In genomic region chr7:98249106-98249505, GRCh38 we compare ENCODE assay signal across 11 cellular contexts. TPM values are rescaled to one million over a fixed set of nuclear protein-coding genes. Genes with fewer than 3 reads are reported as not detected.
DNase-seq lines count a peak whose midpoint lies in the region; ATAC-seq and TF ChIP-seq lines count a peak whose summit lies in the region.
"Had no signal": no experiment of that assay in that cellular context is flagged by ENCODE, and none has a peak within 500 bp of the region (broad histone marks: within the 10 kb centered on the region; RNA-seq: fewer than 3 reads in every experiment).

No MANE protein-coding gene starts in this region.

- H3K9ac ChIP-seq in SK-N-SH, result no peak overlapping the region

- H3K4me2 ChIP-seq in SK-N-SH (no peak overlapping the region), osteoblast (ENCODE audit: insufficient read depth, low read length) (no peak overlapping the region)
- H3K4me2 ChIP-seq: A549 had no signal

- H3K27ac Mint-ChIP-seq in dendritic cell treated with granulocyte-macrophage colony-stimulating factor and Interleukin-4, amounts not matched to agents 40 ng/mL and 50 ng/mL, for 4 days, result peak overlapping the region; percentile 47

- POLR2A ChIA-PET in SK-N-SH (lab: Yijun Ruan, JAX), result no interaction called here

- CTCF ChIA-PET in SK-N-SH (lab: Yijun Ruan, JAX), result interaction anchor here (1.5 kb wide), 1 partner anchor 81 kb away, joined by 6 read pairs; no protein-coding TSS in a partner anchor

- H3K4me1 ChIP-seq in SK-N-SH (ENCODE audit: control insufficient read depth in 1 of 2, insufficient read depth in 2 of 2, low read depth in 1 of 2, low read length in 1 of 2) (peaks cover 15 to 19% of the 10 kb centered on the region in 2 experiments; a peak in 2 of 4 replicates), osteoblast (ENCODE audit: insufficient read depth, low read length) (peaks cover 16% of the 10 kb centered on the region)

- H3K27me3 ChIP-seq in SK-N-SH (ENCODE audit: insufficient read depth) (no peaks in the 10 kb centered on the region), osteoblast (ENCODE audit: insufficient read depth, low read length) (no peaks in the 10 kb centered on the region)

- H3K4me3 ChIP-seq in SK-N-SH (ENCODE audit: low read depth in 2 of 2, low read length in 1 of 2) (no peak overlapping the region), osteoblast (ENCODE audit: insufficient read depth, low read length) (no peak overlapping the region)
- H3K4me3 ChIP-seq: A549 had no signal

- TF ChIP-seq EP300 in SK-N-SH (IDR thresholded peaks at IDR 0.05; ENCODE audit: borderline replicate concordance in 1 of 2, low read depth in 1 of 2, low read length in 1 of 2), result no peak

- peaks cover 0 to 3% of the 10 kb centered on the region in 2 experiments for H3K36me3 ChIP-seq in SK-N-SH (replicated peaks in 1 of 2; ENCODE audit: control insufficient read depth in 1 of 2, insufficient read depth in 2 of 2, low read length in 1 of 2)
- H3K36me3 ChIP-seq in osteoblast (ENCODE audit: insufficient read depth, low read length), result peaks cover 5% of the 10 kb centered on the region

- TF ChIP-seq RAD21 in SK-N-SH (IDR thresholded peaks at IDR 0.05; ENCODE audit: low read length), result no peak

- DNase-seq in SK-N-SH (peak; percentile 18), NCI-H69 (lab: John Stamatoyannopoulos, UW) (peak; percentile 38), osteoblast (ENCODE audit: insufficient read length, low spot score, missing footprints) (peak; percentile 79), NCI-H146 (lab: John Stamatoyannopoulos, UW) (no peak), ACHN (no peak)
- DNase-seq: activated effector memory CD4-positive, alpha-beta T cell treated with anti-CD3 and anti-CD28 coated beads, Interleukin-2, amount 50 U/mL, for 16 hours; NCI-H2227 treated with DMSO at 0.1 percent for 48 hours had no signal

- no peaks in the 10 kb centered on the region for H3K9me3 Mint-ChIP-seq in dendritic cell treated with granulocyte-macrophage colony-stimulating factor and Interleukin-4, amounts not matched to agents 40 ng/mL and 50 ng/mL, for 4 days

- WGBS in SK-N-SH (ENCODE audit: low lambda C conversion rate), result 89% methylated on average over 6 of the region's 6 CpGs

- H4K20me1 ChIP-seq in SK-N-SH (ENCODE audit: insufficient read depth), result no peaks in the 10 kb centered on the region
- H4K20me1 ChIP-seq in osteoblast (ENCODE audit: insufficient read depth, low read length), result no peaks in the 10 kb centered on the region

- H3K27ac ChIP-seq in SK-N-SH (ENCODE audit: low read depth in 2 of 2, low read length in 1 of 2), result no peak overlapping the region
- no peak overlapping the region for H3K27ac ChIP-seq in osteoblast (ENCODE audit: low read depth, low read length)
- H3K27ac ChIP-seq: A549 had no signal

- H3F3A ChIP-seq in SK-N-SH (replicated peaks; ENCODE audit: insufficient read depth), result peaks cover 3% of the 10 kb centered on the region

- in situ Hi-C loops in ACHN (cut with HindIII; ENCODE audit: low pct_ligation_motif_present, low pct_unique_long_range_greater_than_20kb, low sequenced_read_pairs), result no loop called here

- H3K36me3 Mint-ChIP-seq in dendritic cell treated with granulocyte-macrophage colony-stimulating factor and Interleukin-4, amounts not matched to agents 40 ng/mL and 50 ng/mL, for 4 days (ENCODE audit: low read depth), result peaks cover 42% of the 10 kb centered on the region

- TF ChIP-seq CTCF in SK-N-SH (IDR thresholded peaks at IDR 0.05), result no peak
- TF ChIP-seq CTCF in osteoblast (IDR thresholded peaks at IDR 0.05; ENCODE audit: extremely low read depth, low read depth, low read length), result no peak

- no peaks in the 10 kb centered on the region for H3K27me3 Mint-ChIP-seq in dendritic cell treated with granulocyte-macrophage colony-stimulating factor and Interleukin-4, amounts not matched to agents 40 ng/mL and 50 ng/mL, for 4 days

- no peak overlapping the region for H2AFZ ChIP-seq in SK-N-SH (ENCODE audit: low read depth)
- H2AFZ ChIP-seq in osteoblast (ENCODE audit: low read length), result no peak overlapping the region

- H3K9me3 ChIP-seq in SK-N-SH (no peaks in the 10 kb centered on the region), osteoblast (ENCODE audit: low read depth, low read length) (no peaks in the 10 kb centered on the region)
- H3K9me3 ChIP-seq: A549 had no signal

- H3K4me3 Mint-ChIP-seq in dendritic cell treated with granulocyte-macrophage colony-stimulating factor and Interleukin-4, amounts not matched to agents 40 ng/mL and 50 ng/mL, for 4 days, result no peak overlapping the region

- no peaks in the 10 kb centered on the region for H3K9me2 ChIP-seq in SK-N-SH

- no peak for ATAC-seq in SK-N-SH treated with all-trans-retinoic acid at 6 μM for 48 hours
- no peak for ATAC-seq in HG03460 (IDR thresholded peaks at IDR 0.05; ENCODE audit: unreplicated experiment)
- ATAC-seq: A549 had no signal

- intact Hi-C loops in dendritic cell treated with granulocyte-macrophage colony-stimulating factor and Interleukin-4, amounts not matched to agents 40 ng/mL and 50 ng/mL, for 4 days (cut with micrococcal nuclease), result no loop called here

- H3K4me1 Mint-ChIP-seq in dendritic cell treated with granulocyte-macrophage colony-stimulating factor and Interleukin-4, amounts not matched to agents 40 ng/mL and 50 ng/mL, for 4 days (ENCODE audit: low read depth), result peaks cover 69% of the 10 kb centered on the region

- peaks cover 53% of the 10 kb centered on the region for H3K79me2 ChIP-seq in SK-N-SH (ENCODE audit: insufficient read depth)
- peaks cover 36% of the 10 kb centered on the region for H3K79me2 ChIP-seq in osteoblast (ENCODE audit: insufficient read depth, low read length)

TF ChIP-seq in SK-N-SH, 30 proteins besides CTCF, POLR2A, EP300 and RAD21:
- TF ChIP-seq GABPA (IDR thresholded peaks at IDR 0.05; ENCODE audit: low read depth) (no peak), TEAD4 (IDR thresholded peaks at IDR 0.05; ENCODE audit: borderline replicate concordance, insufficient read depth) (no peak), YY1 (IDR thresholded peaks at IDR 0.05; ENCODE audit: low read depth) (no peak)
- TF ChIP-seq, protein P1, sequence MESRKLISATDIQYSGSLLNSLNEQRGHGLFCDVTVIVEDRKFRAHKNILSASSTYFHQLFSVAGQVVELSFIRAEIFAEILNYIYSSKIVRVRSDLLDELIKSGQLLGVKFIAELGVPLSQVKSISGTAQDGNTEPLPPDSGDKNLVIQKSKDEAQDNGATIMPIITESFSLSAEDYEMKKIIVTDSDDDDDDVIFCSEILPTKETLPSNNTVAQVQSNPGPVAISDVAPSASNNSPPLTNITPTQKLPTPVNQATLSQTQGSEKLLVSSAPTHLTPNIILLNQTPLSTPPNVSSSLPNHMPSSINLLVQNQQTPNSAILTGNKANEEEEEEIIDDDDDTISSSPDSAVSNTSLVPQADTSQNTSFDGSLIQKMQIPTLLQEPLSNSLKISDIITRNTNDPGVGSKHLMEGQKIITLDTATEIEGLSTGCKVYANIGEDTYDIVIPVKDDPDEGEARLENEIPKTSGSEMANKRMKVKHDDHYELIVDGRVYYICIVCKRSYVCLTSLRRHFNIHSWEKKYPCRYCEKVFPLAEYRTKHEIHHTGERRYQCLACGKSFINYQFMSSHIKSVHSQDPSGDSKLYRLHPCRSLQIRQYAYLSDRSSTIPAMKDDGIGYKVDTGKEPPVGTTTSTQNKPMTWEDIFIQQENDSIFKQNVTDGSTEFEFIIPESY (IDR thresholded peaks at IDR 0.05; ENCODE audit: borderline replicate concordance, low read depth), result no peak

TF ChIP-seq in SK-N-SH treated with all-trans-retinoic acid at 6 μM for 48 hours, 23 proteins besides CTCF, POLR2A, EP300 and RAD21 (continues in another document):
- TF ChIP-seq PPARA (CRISPR knock-in tag; IDR thresholded peaks at IDR 0.05; ENCODE audit: borderline replicate concordance) (no peak), ZNF8 (CRISPR knock-in tag; IDR thresholded peaks at IDR 0.05) (no peak), ZC3H10 (CRISPR knock-in tag; IDR thresholded peaks at IDR 0.05) (no peak), BACH2 (CRISPR knock-in tag; IDR thresholded peaks at IDR 0.05; ENCODE audit: borderline replicate concordance) (no peak), PATZ1 (CRISPR knock-in tag; IDR thresholded peaks at IDR 0.05; ENCODE audit: borderline replicate concordance) (no peak)
- TF ChIP-seq, protein P2, sequence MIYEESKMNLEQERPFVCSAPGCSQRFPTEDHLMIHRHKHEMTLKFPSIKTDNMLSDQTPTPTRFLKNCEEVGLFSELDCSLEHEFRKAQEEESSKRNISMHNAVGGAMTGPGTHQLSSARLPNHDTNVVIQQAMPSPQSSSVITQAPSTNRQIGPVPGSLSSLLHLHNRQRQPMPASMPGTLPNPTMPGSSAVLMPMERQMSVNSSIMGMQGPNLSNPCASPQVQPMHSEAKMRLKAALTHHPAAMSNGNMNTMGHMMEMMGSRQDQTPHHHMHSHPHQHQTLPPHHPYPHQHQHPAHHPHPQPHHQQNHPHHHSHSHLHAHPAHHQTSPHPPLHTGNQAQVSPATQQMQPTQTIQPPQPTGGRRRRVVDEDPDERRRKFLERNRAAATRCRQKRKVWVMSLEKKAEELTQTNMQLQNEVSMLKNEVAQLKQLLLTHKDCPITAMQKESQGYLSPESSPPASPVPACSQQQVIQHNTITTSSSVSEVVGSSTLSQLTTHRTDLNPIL (CRISPR knock-in tag; IDR thresholded peaks at IDR 0.05; ENCODE audit: low read depth), result no peak

RNA-seq across cellular contexts. Expression of gene TECPR1, which starts 2.9 kb away (rescaled TPM):
- 6.6 and 6.8 TPM in 2 replicates for polyA plus RNA-seq in SK-N-SH (2012; rRNA removed)
- 3.3 and 4.3 TPM in 2 replicates for polyA plus RNA-seq in SK-N-SH (2012; cell fraction: cytosol; rRNA removed)
- 26.3 and 41.0 TPM in 2 replicates for polyA plus RNA-seq in SK-N-SH (2012; cell fraction: nucleus; rRNA removed)
- 20.3 and 22.4 TPM in 2 replicates for total RNA-seq in osteoblast

RNA-seq across cellular contexts. Expression of gene BRI3, which starts 32.4 kb away (rescaled TPM):
- 108 and 128 TPM in 2 replicates for polyA plus RNA-seq in SK-N-SH (2012; rRNA removed)
- polyA plus RNA-seq in SK-N-SH (2012; cell fraction: cytosol; rRNA removed), result 138 and 139 TPM in 2 replicates
- 49.3 and 55.5 TPM in 2 replicates for polyA plus RNA-seq in SK-N-SH (2012; cell fraction: nucleus; rRNA removed)
- 95.9 and 113 TPM in 2 replicates for total RNA-seq in osteoblast

RNA-seq across cellular contexts. Expression of gene BHLHA15, which starts 37.9 kb away (rescaled TPM):
- 0.10 TPM in 1 of 2 replicates, not detected in the other for polyA plus RNA-seq in SK-N-SH (2012; rRNA removed)
- polyA plus RNA-seq in SK-N-SH (2012; cell fraction: cytosol; rRNA removed), result 0.17 TPM in 1 of 2 replicates, not detected in the other
- polyA plus RNA-seq in SK-N-SH (2012; cell fraction: nucleus; rRNA removed), result 0.23 TPM in 2 replicates
- not detected in 2 replicates for total RNA-seq in osteoblast

Comparison
In these comparisons a context has a peak if more than half of its experiments do, and no peak if none do; other contexts are left out.
1. DNase-seq: peak in SK-N-SH (single experiment), NCI-H69 (single experiment) and osteoblast (single experiment); none in NCI-H146 (single experiment) and ACHN (single experiment).